8 cellular contexts compared by ENCODE assay signal in the genomic region with DNA sequence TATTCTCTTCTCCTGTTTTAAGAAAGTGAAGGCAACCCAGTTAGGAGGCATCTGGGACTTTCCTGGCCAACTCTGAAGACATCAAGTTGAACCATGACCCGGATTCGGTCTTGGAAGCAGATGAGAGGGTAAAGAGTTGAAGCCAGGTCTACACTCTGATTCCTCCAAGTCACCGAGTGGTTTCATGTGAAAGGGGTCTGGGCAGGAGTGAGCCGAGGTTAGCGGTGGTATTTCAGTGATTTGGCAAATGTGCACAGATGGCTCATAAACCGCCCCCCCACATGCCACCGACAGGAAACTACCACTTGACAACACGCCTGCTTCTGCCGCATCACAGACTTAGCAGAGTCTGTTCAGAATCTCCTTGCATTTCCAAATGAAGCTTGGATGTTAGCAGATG. TPM values are rescaled to one million over a fixed set of nuclear protein-coding genes. Genes with fewer than 3 reads are reported as not detected.
A peak's percentile ranks its signal among the peaks of the same experiment; 100 is the strongest.
DNase-seq lines count a peak whose midpoint lies in the region; ATAC-seq and TF ChIP-seq lines count a peak whose summit lies in the region.

No MANE protein-coding gene starts in this region.

- peak; percentile 62 for ATAC-seq in HG03175 (IDR thresholded peaks at IDR 0.05; ENCODE audit: unreplicated experiment)
- peak; percentile 85 for ATAC-seq in T-helper 17 cell
- ATAC-seq in central memory CD8-positive, alpha-beta T cell (replicated peaks; ENCODE audit: extremely low read depth, poor library complexity, severe bottlenecking), result peak; percentile 94
- no peak for ATAC-seq in GM18870 (IDR thresholded peaks at IDR 0.05; ENCODE audit: unreplicated experiment)

- peak overlapping the region; percentile 19 for H3K4me3 Mint-ChIP-seq in T-helper 17 cell
- H3K4me3 Mint-ChIP-seq in central memory CD8-positive, alpha-beta T cell, result peak overlapping the region; percentile 25

- TF ChIP-seq CTCF in GM12865 (IDR thresholded peaks at IDR 0.05; ENCODE audit: insufficient read depth, low read depth, low read length, missing control alignments) (no peak), dorsolateral prefrontal cortex (IDR thresholded peaks at IDR 0.05 in 54 of 56, conservative IDR thresholded peaks at IDR 0.05 in 2 of 56; ENCODE audit: low read depth in 1 of 56, partially characterized antibody in 56 of 56) (no peak)

- H3K27ac ChIP-seq in dorsolateral prefrontal cortex, result no peak overlapping the region

- intact Hi-C loops in dorsolateral prefrontal cortex (cut with DNase I), result loop anchor here in 1 of 2 donors (2.0 kb wide), 1 partner anchor 32 kb away; no protein-coding TSS in a partner anchor

- H3K27me3 ChIP-seq in dorsolateral prefrontal cortex, result no peaks in the 10 kb centered on the region

- H3K4me3 ChIP-seq in GM12865 (ENCODE audit: low read depth, low read length) (no peak overlapping the region), dorsolateral prefrontal cortex (no peak overlapping the region)

- peak overlapping the region; percentile 62 for H3K27ac Mint-ChIP-seq in T-helper 17 cell
- H3K27ac Mint-ChIP-seq in central memory CD8-positive, alpha-beta T cell (ENCODE audit: low read depth), result no peak overlapping the region

- H3K4me1 Mint-ChIP-seq in T-helper 17 cell, result peaks cover 17% of the 10 kb centered on the region
- H3K4me1 Mint-ChIP-seq in central memory CD8-positive, alpha-beta T cell, result peaks cover 40% of the 10 kb centered on the region

- H3K9me3 Mint-ChIP-seq in central memory CD8-positive, alpha-beta T cell, result no peaks in the 10 kb centered on the region

- H3K27me3 Mint-ChIP-seq in T-helper 17 cell, result no peaks in the 10 kb centered on the region
- H3K27me3 Mint-ChIP-seq in central memory CD8-positive, alpha-beta T cell, result no peaks in the 10 kb centered on the region

- H3K9me3 ChIP-seq in T-helper 17 cell (ENCODE audit: control insufficient read depth, low read length, poor library complexity, severe bottlenecking), result no peaks in the 10 kb centered on the region

- DNase-seq in GM12865 (ENCODE audit: low read depth) (peak; percentile 68), T-helper 17 cell (peak in 2 of 3 donors; percentile 31 to 32), GM19238 (ENCODE audit: insufficient read length, low spot score) (no peak), dorsolateral prefrontal cortex (no peak)
- DNase-seq in central memory CD8-positive, alpha-beta T cell (ENCODE audit: low spot score in 2 of 2), result peak; percentile 41 to 64
- DNase-seq in stimulated activated naive CD4-positive, alpha-beta T cell (lab: John Stamatoyannopoulos, UW), result peak; percentile 53 to 77 (median 64)

- H3K36me3 Mint-ChIP-seq in T-helper 17 cell (ENCODE audit: low read depth), result peaks cover 3% of the 10 kb centered on the region
- peaks cover 9% of the 10 kb centered on the region for H3K36me3 Mint-ChIP-seq in central memory CD8-positive, alpha-beta T cell (ENCODE audit: insufficient read depth)

RNA-seq across cellular contexts. Expression of a gene that starts 11.3 kb away (rescaled TPM):
- total RNA-seq in T-helper 17 cell (10 to 100 TPM; 43.0 to 49.8 TPM), dorsolateral prefrontal cortex (100 to 1,000 TPM in 95 of 120 experiments, 10 to 100 TPM in 25; 82.2 to 205 (median 110) TPM)

RNA-seq across cellular contexts. Expression of a gene that starts 15.8 kb away (rescaled TPM):
- total RNA-seq in T-helper 17 cell (not detected), dorsolateral prefrontal cortex (10 to 100 TPM; 13.5 to 63.7 (median 23.5) TPM)

RNA-seq across cellular contexts. Expression of a gene that starts 21.9 kb away (rescaled TPM):
- 1 to 10 TPM; 1.4 to 2.1 TPM for total RNA-seq in T-helper 17 cell
- total RNA-seq in dorsolateral prefrontal cortex, result 10 to 100 TPM in 91 of 120 experiments, 1 to 10 TPM in 29; 6.0 to 19.8 (median 12.1) TPM

RNA-seq across cellular contexts. Expression of a gene that starts 33.9 kb away (rescaled TPM):
- 10 to 100 TPM in 1 of 2 donors, 1 to 10 TPM in 1; 6.0 to 10.2 TPM for total RNA-seq in T-helper 17 cell
- total RNA-seq in dorsolateral prefrontal cortex, result 10 to 100 TPM in 55 of 120 experiments, 1 to 10 TPM in 65; 1.9 to 30.5 (median 9.7) TPM

RNA-seq across cellular contexts. Expression of a gene that starts 34.1 kb away (rescaled TPM):
- total RNA-seq in T-helper 17 cell (1 to 10 TPM; 6.4 to 6.9 TPM), dorsolateral prefrontal cortex (10 to 100 TPM in 24 of 120 experiments, 1 to 10 TPM in 96; 2.9 to 15.0 (median 7.7) TPM)

Comparison
In these comparisons a context has a peak if more than half of its experiments do, and no peak if none do; other contexts are left out.
1. DNase-seq: peak in GM12865 (single experiment), T-helper 17 cell (2 of 3), central memory CD8-positive, alpha-beta T cell (2 of 2) and stimulated activated naive CD4-positive, alpha-beta T cell (6 of 6); none in GM19238 (single experiment) and dorsolateral prefrontal cortex (0 of 10).
2. RNA of a gene that starts 15.8 kb away (total RNA-seq): 13.5 to 63.7 TPM in dorsolateral prefrontal cortex; not detected in T-helper 17 cell; every median in the first group is over 10 times any median in the second.